In the genomic region with DNA sequence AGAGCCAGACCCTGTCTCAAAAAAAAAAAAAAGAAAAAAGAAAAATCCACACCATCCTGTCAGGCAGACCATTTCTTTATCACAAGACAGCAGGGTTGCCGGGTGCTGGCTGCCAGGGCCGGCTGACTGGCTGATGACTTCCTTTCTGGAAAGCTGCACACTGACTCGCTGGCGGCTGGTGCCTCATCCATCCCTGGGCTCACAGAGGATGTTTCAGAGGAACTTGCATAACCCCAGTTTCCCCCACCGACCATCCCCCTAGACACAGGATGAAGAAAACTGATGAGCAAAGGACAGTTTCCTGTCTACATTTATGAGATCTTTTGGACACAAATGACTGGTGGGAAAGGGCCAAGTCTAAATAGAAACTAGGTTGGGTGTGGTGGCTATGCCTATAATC, we compare ENCODE assay signal across 9 cellular contexts. TPM values are rescaled to one million over a fixed set of nuclear protein-coding genes. Genes with fewer than 3 reads are reported as not detected.
DNase-seq lines count a peak whose midpoint lies in the region; ATAC-seq and TF ChIP-seq lines count a peak whose summit lies in the region.
"Had no signal": no experiment of that assay in that cellular context is flagged by ENCODE, and none has a peak within 500 bp of the region (broad histone marks: within the 10 kb centered on the region; RNA-seq: fewer than 3 reads in every experiment).

No MANE protein-coding gene starts in this region.

- H3K27me3 ChIP-seq in vagina (no peaks in the 10 kb centered on the region), GM23338 (ENCODE audit: insufficient read depth) (no peaks in the 10 kb centered on the region)

- no peaks in the 10 kb centered on the region for H3K27me3 Mint-ChIP-seq in GM23338 (ENCODE audit: insufficient read depth, low read depth, poor library complexity)

- no peaks in the 10 kb centered on the region for H3F3A ChIP-seq in GM23338 (replicated peaks; ENCODE audit: low read depth)

- H2AFZ ChIP-seq in GM23338: no peak overlapping the region

- H3K9me3 ChIP-seq in vagina: no peaks in the 10 kb centered on the region

- no peaks in the 10 kb centered on the region for H3K4me1 ChIP-seq in vagina
- H3K4me1 ChIP-seq in GM23338 (ENCODE audit: insufficient read depth): no peaks in the 10 kb centered on the region

- H3K4me1 Mint-ChIP-seq in GM23338: peaks cover 3% of the 10 kb centered on the region; the same call in 2 of the 3 replicates

- no peaks in the 10 kb centered on the region for H3K36me3 Mint-ChIP-seq in GM23338 (ENCODE audit: low read depth)

- no peak overlapping the region for H3K27ac Mint-ChIP-seq in GM23338

- H3K36me3 ChIP-seq in vagina (no peaks in the 10 kb centered on the region), GM23338 (ENCODE audit: insufficient read depth) (no peaks in the 10 kb centered on the region)

- H3K9me2 ChIP-seq in GM23338 (ENCODE audit: insufficient read depth): no peaks in the 10 kb centered on the region

- no peaks in the 10 kb centered on the region for H3K79me2 ChIP-seq in GM23338 (replicated peaks; ENCODE audit: insufficient read depth)

- no peak for ATAC-seq in GM19328 (IDR thresholded peaks at IDR 0.05; ENCODE audit: unreplicated experiment)
- no peak for ATAC-seq in GM23338
- ATAC-seq: Panc1 had no signal

- H4K20me1 ChIP-seq in GM23338 (replicated peaks; ENCODE audit: insufficient read depth): no peaks in the 10 kb centered on the region

- no peak for TF ChIP-seq POLR2A in vagina (IDR thresholded peaks at IDR 0.05)

- no peak overlapping the region for H3K4me2 ChIP-seq in GM23338

- TF ChIP-seq CTCF in fibroblast of mammary gland (conservative IDR thresholded peaks at IDR 0.05; ENCODE audit: control insufficient read depth, insufficient read depth, low read depth, low read length) (no peak), vagina (IDR thresholded peaks at IDR 0.05) (no peak), GM23338 (conservative IDR thresholded peaks at IDR 0.05; ENCODE audit: low read depth in 2 of 2) (no peak)

- DNase-seq in GM04503 (ENCODE audit: low read depth): peak; percentile 32
- DNase-seq in SIG-M5 (lab: John Stamatoyannopoulos, UW): peak; percentile 26
- peak; percentile 74 for DNase-seq in fibroblast of mammary gland (ENCODE audit: low read depth)
- DNase-seq in posterior vena cava (ENCODE audit: low spot score): peak; percentile 91
- no peak for DNase-seq in vagina (ENCODE audit: extremely low spot score in 2 of 2)
- no peak for DNase-seq in NCI-H1436 (lab: John Stamatoyannopoulos, UW)
- DNase-seq in GM23338 (ENCODE audit: low spot score): no peak

- H3K9me3 Mint-ChIP-seq in GM23338: no peaks in the 10 kb centered on the region

- intact Hi-C loops in posterior vena cava (cut with DNase I) (no loop called here), vagina (cut with DNase I) (no loop called here)

- no peak overlapping the region for H3K27ac ChIP-seq in vagina
- no peak overlapping the region for H3K27ac ChIP-seq in GM23338 (ENCODE audit: low read depth)

- H3K4me3 Mint-ChIP-seq in GM23338: no peak overlapping the region

- H3K4me3 ChIP-seq in fibroblast of mammary gland (ENCODE audit: control insufficient read depth, low read depth, low read length) (no peak overlapping the region), vagina (no peak overlapping the region), GM23338 (no peak overlapping the region)

TF ChIP-seq in GM23338, 12 proteins besides CTCF, POLR2A, EP300 and RAD21 (continues in another document):
- TF ChIP-seq ZNF114 (CRISPR knock-in tag; IDR thresholded peaks at IDR 0.05) (no peak), NANOG (IDR thresholded peaks at IDR 0.05; ENCODE audit: borderline replicate concordance) (no peak), JUNB (IDR thresholded peaks at IDR 0.05; ENCODE audit: unreplicated experiment) (no peak), CREB1 (CRISPR knock-in tag; IDR thresholded peaks at IDR 0.05; ENCODE audit: low read depth) (no peak), ZNF331 (CRISPR knock-in tag; IDR thresholded peaks at IDR 0.05; ENCODE audit: low read depth) (no peak), STAT1 (IDR thresholded peaks at IDR 0.05; ENCODE audit: unreplicated experiment) (no peak), EZH2 (IDR thresholded peaks at IDR 0.05; ENCODE audit: low read depth, unreplicated experiment) (no peak), POLR2AphosphoS5 (IDR thresholded peaks at IDR 0.05; ENCODE audit: low read depth) (no peak)
- TF ChIP-seq, protein P1, sequence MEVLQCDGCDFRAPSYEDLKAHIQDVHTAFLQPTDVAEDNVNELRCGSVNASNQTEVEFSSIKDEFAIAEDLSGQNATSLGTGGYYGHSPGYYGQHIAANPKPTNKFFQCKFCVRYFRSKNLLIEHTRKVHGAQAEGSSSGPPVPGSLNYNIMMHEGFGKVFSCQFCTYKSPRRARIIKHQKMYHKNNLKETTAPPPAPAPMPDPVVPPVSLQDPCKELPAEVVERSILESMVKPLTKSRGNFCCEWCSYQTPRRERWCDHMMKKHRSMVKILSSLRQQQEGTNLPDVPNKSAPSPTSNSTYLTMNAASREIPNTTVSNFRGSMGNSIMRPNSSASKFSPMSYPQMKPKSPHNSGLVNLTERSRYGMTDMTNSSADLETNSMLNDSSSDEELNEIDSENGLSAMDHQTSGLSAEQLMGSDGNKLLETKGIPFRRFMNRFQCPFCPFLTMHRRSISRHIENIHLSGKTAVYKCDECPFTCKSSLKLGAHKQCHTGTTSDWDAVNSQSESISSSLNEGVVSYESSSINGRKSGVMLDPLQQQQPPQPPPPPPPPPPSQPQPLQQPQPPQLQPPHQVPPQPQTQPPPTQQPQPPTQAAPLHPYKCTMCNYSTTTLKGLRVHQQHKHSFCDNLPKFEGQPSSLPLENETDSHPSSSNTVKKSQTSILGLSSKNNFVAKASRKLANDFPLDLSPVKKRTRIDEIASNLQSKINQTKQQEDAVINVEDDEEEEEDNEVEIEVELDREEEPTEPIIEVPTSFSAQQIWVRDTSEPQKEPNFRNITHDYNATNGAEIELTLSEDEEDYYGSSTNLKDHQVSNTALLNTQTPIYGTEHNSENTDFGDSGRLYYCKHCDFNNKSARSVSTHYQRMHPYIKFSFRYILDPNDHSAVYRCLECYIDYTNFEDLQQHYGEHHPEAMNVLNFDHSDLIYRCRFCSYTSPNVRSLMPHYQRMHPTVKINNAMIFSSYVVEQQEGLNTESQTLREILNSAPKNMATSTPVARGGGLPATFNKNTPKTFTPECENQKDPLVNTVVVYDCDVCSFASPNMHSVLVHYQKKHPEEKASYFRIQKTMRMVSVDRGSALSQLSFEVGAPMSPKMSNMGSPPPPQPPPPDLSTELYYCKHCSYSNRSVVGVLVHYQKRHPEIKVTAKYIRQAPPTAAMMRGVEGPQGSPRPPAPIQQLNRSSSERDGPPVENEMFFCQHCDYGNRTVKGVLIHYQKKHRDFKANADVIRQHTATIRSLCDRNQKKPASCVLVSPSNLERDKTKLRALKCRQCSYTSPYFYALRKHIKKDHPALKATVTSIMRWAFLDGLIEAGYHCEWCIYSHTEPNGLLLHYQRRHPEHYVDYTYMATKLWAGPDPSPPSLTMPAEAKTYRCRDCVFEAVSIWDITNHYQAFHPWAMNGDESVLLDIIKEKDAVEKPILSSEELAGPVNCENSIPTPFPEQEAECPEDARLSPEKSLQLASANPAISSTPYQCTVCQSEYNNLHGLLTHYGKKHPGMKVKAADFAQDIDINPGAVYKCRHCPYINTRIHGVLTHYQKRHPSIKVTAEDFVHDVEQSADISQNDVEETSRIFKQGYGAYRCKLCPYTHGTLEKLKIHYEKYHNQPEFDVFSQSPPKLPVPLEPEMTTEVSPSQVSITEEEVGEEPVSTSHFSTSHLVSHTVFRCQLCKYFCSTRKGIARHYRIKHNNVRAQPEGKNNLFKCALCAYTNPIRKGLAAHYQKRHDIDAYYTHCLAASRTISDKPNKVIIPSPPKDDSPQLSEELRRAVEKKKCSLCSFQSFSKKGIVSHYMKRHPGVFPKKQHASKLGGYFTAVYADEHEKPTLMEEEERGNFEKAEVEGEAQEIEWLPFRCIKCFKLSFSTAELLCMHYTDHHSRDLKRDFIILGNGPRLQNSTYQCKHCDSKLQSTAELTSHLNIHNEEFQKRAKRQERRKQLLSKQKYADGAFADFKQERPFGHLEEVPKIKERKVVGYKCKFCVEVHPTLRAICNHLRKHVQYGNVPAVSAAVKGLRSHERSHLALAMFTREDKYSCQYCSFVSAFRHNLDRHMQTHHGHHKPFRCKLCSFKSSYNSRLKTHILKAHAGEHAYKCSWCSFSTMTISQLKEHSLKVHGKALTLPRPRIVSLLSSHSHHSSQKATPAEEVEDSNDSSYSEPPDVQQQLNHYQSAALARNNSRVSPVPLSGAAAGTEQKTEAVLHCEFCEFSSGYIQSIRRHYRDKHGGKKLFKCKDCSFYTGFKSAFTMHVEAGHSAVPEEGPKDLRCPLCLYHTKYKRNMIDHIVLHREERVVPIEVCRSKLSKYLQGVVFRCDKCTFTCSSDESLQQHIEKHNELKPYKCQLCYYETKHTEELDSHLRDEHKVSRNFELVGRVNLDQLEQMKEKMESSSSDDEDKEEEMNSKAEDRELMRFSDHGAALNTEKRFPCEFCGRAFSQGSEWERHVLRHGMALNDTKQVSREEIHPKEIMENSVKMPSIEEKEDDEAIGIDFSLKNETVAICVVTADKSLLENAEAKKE (CRISPR knock-in tag; IDR thresholded peaks at IDR 0.05): no peak
- TF ChIP-seq, protein P2, sequence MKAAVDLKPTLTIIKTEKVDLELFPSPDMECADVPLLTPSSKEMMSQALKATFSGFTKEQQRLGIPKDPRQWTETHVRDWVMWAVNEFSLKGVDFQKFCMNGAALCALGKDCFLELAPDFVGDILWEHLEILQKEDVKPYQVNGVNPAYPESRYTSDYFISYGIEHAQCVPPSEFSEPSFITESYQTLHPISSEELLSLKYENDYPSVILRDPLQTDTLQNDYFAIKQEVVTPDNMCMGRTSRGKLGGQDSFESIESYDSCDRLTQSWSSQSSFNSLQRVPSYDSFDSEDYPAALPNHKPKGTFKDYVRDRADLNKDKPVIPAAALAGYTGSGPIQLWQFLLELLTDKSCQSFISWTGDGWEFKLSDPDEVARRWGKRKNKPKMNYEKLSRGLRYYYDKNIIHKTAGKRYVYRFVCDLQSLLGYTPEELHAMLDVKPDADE (IDR thresholded peaks at IDR 0.05): no peak

RNA-seq across cellular contexts. Expression of a gene that starts 14.1 kb away (rescaled TPM):
- 1 to 10 TPM; 2.8 to 4.4 TPM for total RNA-seq in posterior vena cava
- 1.7 TPM for total RNA-seq in vagina
- total RNA-seq in GM23338 (2014; rRNA removed; shearing (Covaris generic)): 2.9 and 3.0 TPM in 2 replicates
- polyA plus RNA-seq in GM23338 (2016; fragmentation: Nextera tagmentation; extraction: Ambion mirVana): 1.8 and 2.2 TPM in 2 replicates

RNA-seq across cellular contexts. Expression of a gene that starts 36.0 kb away (rescaled TPM):
- 1 to 10 TPM; 7.3 to 7.9 TPM for total RNA-seq in posterior vena cava
- total RNA-seq in vagina: 4.2 TPM
- total RNA-seq in GM23338 (2014; rRNA removed; shearing (Covaris generic)): 21.1 and 28.2 TPM in 2 replicates
- polyA plus RNA-seq in GM23338 (2016; fragmentation: Nextera tagmentation; extraction: Ambion mirVana): 25.3 and 26.6 TPM in 2 replicates

Comparison
In these comparisons a context has a peak if more than half of its experiments do, and no peak if none do; other contexts are left out.
1. DNase-seq: peak in GM04503 (single experiment), SIG-M5 (single experiment), fibroblast of mammary gland (single experiment) and posterior vena cava (single experiment); none in vagina (0 of 2), NCI-H1436 (single experiment) and GM23338 (single experiment).